10 cellular contexts compared by ENCODE assay signal in genomic region chrX:20205927-20206708, GRCh38.
DNase-seq lines count a peak whose midpoint lies in the region; ATAC-seq and TF ChIP-seq lines count a peak whose summit lies in the region.
"Had no signal": no experiment of that assay in that cellular context is flagged by ENCODE, and none has a peak within 500 bp of the region (broad histone marks: within the 10 kb centered on the region; RNA-seq: fewer than 3 reads in every experiment).

No MANE protein-coding gene starts in this region.

- H3K4me1 ChIP-seq in BE2C, result no peaks in the 10 kb centered on the region
- no peaks in the 10 kb centered on the region for H3K4me1 ChIP-seq in uterus

- no peak for TF ChIP-seq POLR2A in uterus (IDR thresholded peaks at IDR 0.05)

- no peaks in the 10 kb centered on the region; the same call in 1 of the 2 replicates for H3K36me3 ChIP-seq in BE2C
- H3K36me3 ChIP-seq in uterus, result no peaks in the 10 kb centered on the region

- H3K27ac ChIP-seq in uterus (no peak overlapping the region), RWPE1 (no peak overlapping the region)

- peak; percentile 4; the same call in 1 of the 2 replicates for TF ChIP-seq CTCF in BE2C (IDR thresholded peaks at IDR 0.05; ENCODE audit: low read depth, low read length)
- no peak for TF ChIP-seq CTCF in uterus (IDR thresholded peaks at IDR 0.05)
- no peak for TF ChIP-seq CTCF in RWPE1 (conservative IDR thresholded peaks at IDR 0.05; ENCODE audit: low read depth)

- H3K4me1 Mint-ChIP-seq in T-cell, result peaks cover 48 to 58% (median 58%) of the 10 kb centered on the region in 3 donors

- peaks cover 38% of the 10 kb centered on the region for H3K36me3 Mint-ChIP-seq in T-cell

- ATAC-seq in GM18858 (IDR thresholded peaks at IDR 0.05; ENCODE audit: unreplicated experiment) (peak; percentile 93), HG02763 (IDR thresholded peaks at IDR 0.05; ENCODE audit: unreplicated experiment) (peak; percentile 86), T-cell (replicated peaks in 1 of 4) (no peak)

- H3K4me3 ChIP-seq in BE2C (ENCODE audit: low read depth, low read length) (no peak overlapping the region), uterus (no peak overlapping the region)

- no peak overlapping the region for H3K4me3 Mint-ChIP-seq in T-cell
- H3K4me3 Mint-ChIP-seq: naive B cell had no signal

- CTCF ChIA-PET in T-cell (lab: Charles Lee), result interaction anchor here in 1 of 2 donors (0.6 kb wide), 1 partner anchor 288 kb away, joined by 4 read pairs; no protein-coding TSS in a partner anchor
- CTCF ChIA-PET in RWPE1 (lab: Yijun Ruan, JAX), result no interaction called here

- no peaks in the 10 kb centered on the region for H3K9me3 Mint-ChIP-seq in T-cell
- H3K9me3 Mint-ChIP-seq: naive B cell had no signal

- DNase-seq in BE2C, result peak; percentile 6
- DNase-seq in T-cell, result no peak
- DNase-seq in uterus, result no peak
- DNase-seq in NCI-H1694 (lab: John Stamatoyannopoulos, UW), result no peak
- DNase-seq in T1000 (lab: John Stamatoyannopoulos, UW), result no peak
- DNase-seq in RWPE1 (ENCODE audit: low spot score), result no peak
- DNase-seq: naive B cell, NCI-H1694 treated with DMSO at 0.1 percent for 48 hours had no signal

- POLR2A ChIA-PET in T-cell (lab: Charles Lee), result interaction anchor here in 1 of 2 donors (0.8 kb wide), 1 partner anchor 11 kb away, joined by 3 read pairs; no protein-coding TSS in a partner anchor
- POLR2A ChIA-PET in RWPE1 (lab: Yijun Ruan, JAX; ENCODE audit: low non-redundant PET), result no interaction called here

- intact Hi-C loops in uterus (cut with DNase I; ENCODE audit: low total_unique reads), result no loop called here

- H3K27me3 Mint-ChIP-seq in T-cell, result no peaks in the 10 kb centered on the region

- no peaks in the 10 kb centered on the region for H3K9me3 ChIP-seq in BE2C
- H3K9me3 ChIP-seq in uterus, result no peaks in the 10 kb centered on the region

- H3K27ac Mint-ChIP-seq in T-cell, result peak overlapping the region; percentile 48 to 85

- H3K27me3 ChIP-seq in BE2C, result no peaks in the 10 kb centered on the region
- no peaks in the 10 kb centered on the region for H3K27me3 ChIP-seq in uterus

Comparison
In these comparisons a context has a peak if more than half of its experiments do, and no peak if none do; other contexts are left out.
1. ATAC-seq: peak in GM18858 (single experiment) and HG02763 (single experiment); none in T-cell (0 of 4).